Comparison of ENCODE assay signal across 8 cellular contexts in genomic region chr6:28658475-28659249, GRCh38.
DNase-seq lines count a peak whose midpoint lies in the region; ATAC-seq and TF ChIP-seq lines count a peak whose summit lies in the region.

No MANE protein-coding gene starts in this region.

- DNase-seq in DMS114 treated with DMSO at 0.1 percent for 48 hours (lab: John Stamatoyannopoulos, UW; ENCODE audit: unreplicated experiment) (peak; percentile 72), LoVo (ENCODE audit: low spot score) (peak; percentile 11), brain microvascular endothelial cell (no peak), middle frontal gyrus (ENCODE audit: extremely low spot score, low spot score) (no peak)

- H3K4me1 ChIP-seq in mucosa of rectum (ENCODE audit: control insufficient read depth in 2 of 2, insufficient read depth in 2 of 2, low read length in 2 of 2) = peaks cover 4% of the 10 kb centered on the region in 2 donors

- no peaks in the 10 kb centered on the region for H3K9me3 ChIP-seq in mucosa of rectum (ENCODE audit: control insufficient read depth in 2 of 2, low read length in 2 of 2)

- in situ Hi-C loops in brain microvascular endothelial cell (cut with HindIII; ENCODE audit: low pct_ligation_motif_present, low sequenced_read_pairs) = no loop called here

- no peak overlapping the region for H3K9ac ChIP-seq in mucosa of rectum (ENCODE audit: low read depth in 1 of 2, low read length in 2 of 2)

- ATAC-seq in HG03045 (IDR thresholded peaks at IDR 0.05; ENCODE audit: unreplicated experiment) (no peak), GM21447 (IDR thresholded peaks at IDR 0.05; ENCODE audit: unreplicated experiment) (no peak), HG02642 (IDR thresholded peaks at IDR 0.05; ENCODE audit: poor library complexity, unreplicated experiment) (no peak)

- H3K27ac ChIP-seq in brain microvascular endothelial cell = no peak overlapping the region
- no peak overlapping the region for H3K27ac ChIP-seq in mucosa of rectum (ENCODE audit: low read depth in 2 of 2, low read length in 2 of 2)

- no peaks in the 10 kb centered on the region for H3K27me3 ChIP-seq in brain microvascular endothelial cell (replicated peaks)
- peaks cover 11 to 20% of the 10 kb centered on the region in 2 donors for H3K27me3 ChIP-seq in mucosa of rectum (ENCODE audit: control insufficient read depth in 2 of 2, insufficient read depth in 2 of 2, low read length in 2 of 2)

- H3K4me3 ChIP-seq in brain microvascular endothelial cell (ENCODE audit: low read depth, low read length) (peak overlapping the region; percentile 63), mucosa of rectum (ENCODE audit: low read length in 2 of 2) (peak overlapping the region; percentile 32 to 53)

- no peak for TF ChIP-seq CTCF in brain microvascular endothelial cell (IDR thresholded peaks at IDR 0.05; ENCODE audit: low read depth, low read length, missing control alignments)

- H3K36me3 ChIP-seq in brain microvascular endothelial cell (replicated peaks) (no peaks in the 10 kb centered on the region), mucosa of rectum (ENCODE audit: control insufficient read depth in 2 of 2, insufficient read depth in 2 of 2, low read length in 2 of 2) (no peaks in the 10 kb centered on the region)

Comparison
In these comparisons a context has a peak if more than half of its experiments do, and no peak if none do; other contexts are left out.
1. DNase-seq: peak in DMS114 treated with DMSO at 0.1 percent for 48 hours (single experiment) and LoVo (single experiment); none in brain microvascular endothelial cell (single experiment) and middle frontal gyrus (single experiment).